6 cellular contexts compared by ENCODE assay signal in the genomic region with DNA sequence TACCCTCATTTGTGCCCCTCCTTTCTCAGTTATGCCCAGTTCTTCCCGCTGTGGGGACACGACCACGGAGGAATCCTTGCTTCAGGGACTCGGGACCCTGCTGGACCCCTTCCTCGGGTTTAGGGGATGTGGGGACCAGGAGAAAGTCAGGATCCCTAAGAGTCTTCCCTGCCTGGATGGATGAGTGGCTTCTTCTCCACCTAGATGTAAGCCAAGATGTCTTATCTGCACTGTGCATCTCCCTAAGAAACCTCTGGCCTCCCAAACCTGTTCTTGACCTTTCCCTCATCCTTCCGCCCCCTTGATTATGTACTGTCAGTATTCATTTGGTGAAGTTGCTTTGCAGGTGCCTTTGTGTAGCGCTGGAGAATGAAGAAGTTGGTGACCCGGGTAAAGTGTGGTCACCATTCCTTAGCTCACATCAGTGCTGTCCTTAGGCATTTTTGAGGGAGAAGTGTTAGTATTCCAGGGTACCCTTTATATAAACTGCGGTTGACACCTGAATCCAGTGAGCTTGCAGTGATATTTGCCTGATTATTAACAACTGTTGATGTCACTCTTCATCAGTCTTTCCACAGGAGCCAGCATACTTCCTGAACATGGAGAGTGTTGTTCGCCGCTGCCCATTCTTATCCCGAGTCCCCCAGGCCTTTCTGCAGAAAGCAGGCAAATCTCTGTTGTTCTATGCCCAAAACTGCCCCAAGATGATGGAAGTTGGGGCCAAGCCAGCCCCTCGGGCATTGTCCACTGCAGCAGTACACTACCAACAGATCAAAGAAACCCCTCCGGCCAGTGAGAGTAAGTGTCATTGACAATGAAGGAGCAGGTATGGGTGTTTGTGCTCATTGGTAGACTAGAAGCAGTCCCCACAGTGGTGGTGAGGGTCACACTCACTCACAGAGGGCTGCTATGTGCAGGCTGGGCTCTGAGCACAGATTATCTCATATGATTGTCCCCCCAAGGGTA. TPM values are rescaled to one million over a fixed set of nuclear protein-coding genes. Genes with fewer than 3 reads are reported as not detected.
A peak's percentile ranks its signal among the peaks of the same experiment; 100 is the strongest.
DNase-seq lines count a peak whose midpoint lies in the region; ATAC-seq, FAIRE-seq and TF ChIP-seq lines count a peak whose summit lies in the region.

No MANE protein-coding gene starts in this region.

- peak overlapping the region; percentile 98 for H3K4me3 Mint-ChIP-seq in dendritic cell treated with granulocyte-macrophage colony-stimulating factor and Interleukin-4, amounts not matched to agents 40 ng/mL and 50 ng/mL, for 4 days
- peak overlapping the region; percentile 98 for H3K4me3 Mint-ChIP-seq in progenitor cell of endocrine pancreas (ENCODE audit: low read depth)

- H2AFZ ChIP-seq in KMS-11 (ENCODE audit: low read depth) = peak overlapping the region; percentile 90; the same call in 1 of the 2 replicates

- ATAC-seq in GM18858 (IDR thresholded peaks at IDR 0.05; ENCODE audit: unreplicated experiment) = no peak

- H3K4me1 Mint-ChIP-seq in dendritic cell treated with granulocyte-macrophage colony-stimulating factor and Interleukin-4, amounts not matched to agents 40 ng/mL and 50 ng/mL, for 4 days (ENCODE audit: low read depth) = peaks cover 87% of the 10 kb centered on the region
- H3K4me1 Mint-ChIP-seq in progenitor cell of endocrine pancreas (ENCODE audit: low read depth) = peaks cover 17% of the 10 kb centered on the region

- no peaks in the 10 kb centered on the region for H3K27me3 Mint-ChIP-seq in dendritic cell treated with granulocyte-macrophage colony-stimulating factor and Interleukin-4, amounts not matched to agents 40 ng/mL and 50 ng/mL, for 4 days
- no peaks in the 10 kb centered on the region for H3K27me3 Mint-ChIP-seq in progenitor cell of endocrine pancreas

- H3K4me2 ChIP-seq in KMS-11 = peak overlapping the region; percentile 51

- intact Hi-C loops in dendritic cell treated with granulocyte-macrophage colony-stimulating factor and Interleukin-4, amounts not matched to agents 40 ng/mL and 50 ng/mL, for 4 days (cut with micrococcal nuclease) = no loop called here

- H3K4me3 ChIP-seq in KMS-11 (IDR thresholded peaks at IDR 0.05; ENCODE audit: insufficient read depth, low read depth, low read length) = peak overlapping the region; percentile 70

- no peak overlapping the region for H3K27ac ChIP-seq in KMS-11

- H3K27ac Mint-ChIP-seq in dendritic cell treated with granulocyte-macrophage colony-stimulating factor and Interleukin-4, amounts not matched to agents 40 ng/mL and 50 ng/mL, for 4 days = peak overlapping the region; percentile 95
- H3K27ac Mint-ChIP-seq in progenitor cell of endocrine pancreas = peak overlapping the region; percentile 91

- peaks cover 47% of the 10 kb centered on the region for H3K4me1 ChIP-seq in KMS-11 (ENCODE audit: low read depth, poor library complexity, severe bottlenecking)

- DNase-seq in progenitor cell of endocrine pancreas (ENCODE audit: low spot score, unreplicated experiment) (no peak), urothelium cell line (ENCODE audit: low spot score) (no peak), COR-L47 (lab: John Stamatoyannopoulos, UW) (no peak)

- no peaks in the 10 kb centered on the region for H4K20me1 ChIP-seq in KMS-11 (ENCODE audit: insufficient read depth)

- no peaks in the 10 kb centered on the region for H3K9me3 Mint-ChIP-seq in dendritic cell treated with granulocyte-macrophage colony-stimulating factor and Interleukin-4, amounts not matched to agents 40 ng/mL and 50 ng/mL, for 4 days
- H3K9me3 Mint-ChIP-seq in progenitor cell of endocrine pancreas (ENCODE audit: low read depth) = no peaks in the 10 kb centered on the region

- FAIRE-seq in urothelium cell line (lab: Jason Lieb, UNC) = no peak

- H3K27me3 ChIP-seq in KMS-11 (ENCODE audit: insufficient read depth, low read depth) = no peaks in the 10 kb centered on the region

- peak overlapping the region; percentile 42; the same call in 1 of the 2 replicates for H3K9ac ChIP-seq in KMS-11

- H3K36me3 ChIP-seq in KMS-11 (ENCODE audit: insufficient read depth) = no peaks in the 10 kb centered on the region

- peaks cover 13% of the 10 kb centered on the region; the same call in 1 of the 2 replicates for H3K79me2 ChIP-seq in KMS-11 (ENCODE audit: insufficient read depth, low read depth)

- TF ChIP-seq CTCF in KMS-11 (conservative IDR thresholded peaks at IDR 0.05; ENCODE audit: low read depth, low read length) (no peak), progenitor cell of endocrine pancreas (IDR thresholded peaks at IDR 0.05; ENCODE audit: unreplicated experiment) (no peak)

- H3K36me3 Mint-ChIP-seq in dendritic cell treated with granulocyte-macrophage colony-stimulating factor and Interleukin-4, amounts not matched to agents 40 ng/mL and 50 ng/mL, for 4 days (ENCODE audit: low read depth) = peaks cover 45% of the 10 kb centered on the region
- peaks cover 11% of the 10 kb centered on the region for H3K36me3 Mint-ChIP-seq in progenitor cell of endocrine pancreas (ENCODE audit: insufficient read depth)

RNA-seq across cellular contexts. Expression of gene ALAS1, which starts 1.0 kb away (rescaled TPM):
- total RNA-seq in progenitor cell of endocrine pancreas = 29.5 and 32.2 TPM in 2 replicates

RNA-seq across cellular contexts. Expression of gene TLR9, which starts 26.5 kb away (rescaled TPM):
- not detected in 2 replicates for total RNA-seq in progenitor cell of endocrine pancreas

RNA-seq across cellular contexts. Expression of gene TWF2, which starts 40.0 kb away (rescaled TPM):
- 27.6 and 31.5 TPM in 2 replicates for total RNA-seq in progenitor cell of endocrine pancreas

RNA-seq across cellular contexts. Expression of gene POC1A, which starts 44.7 kb away (rescaled TPM):
- 14.4 and 14.5 TPM in 2 replicates for total RNA-seq in progenitor cell of endocrine pancreas

RNA-seq across cellular contexts. Expression of gene PPM1M, which starts 46.6 kb away (rescaled TPM):
- total RNA-seq in progenitor cell of endocrine pancreas = 6.1 and 6.7 TPM in 2 replicates
